ENCODE assay signal across 8 cellular contexts in the genomic region with DNA sequence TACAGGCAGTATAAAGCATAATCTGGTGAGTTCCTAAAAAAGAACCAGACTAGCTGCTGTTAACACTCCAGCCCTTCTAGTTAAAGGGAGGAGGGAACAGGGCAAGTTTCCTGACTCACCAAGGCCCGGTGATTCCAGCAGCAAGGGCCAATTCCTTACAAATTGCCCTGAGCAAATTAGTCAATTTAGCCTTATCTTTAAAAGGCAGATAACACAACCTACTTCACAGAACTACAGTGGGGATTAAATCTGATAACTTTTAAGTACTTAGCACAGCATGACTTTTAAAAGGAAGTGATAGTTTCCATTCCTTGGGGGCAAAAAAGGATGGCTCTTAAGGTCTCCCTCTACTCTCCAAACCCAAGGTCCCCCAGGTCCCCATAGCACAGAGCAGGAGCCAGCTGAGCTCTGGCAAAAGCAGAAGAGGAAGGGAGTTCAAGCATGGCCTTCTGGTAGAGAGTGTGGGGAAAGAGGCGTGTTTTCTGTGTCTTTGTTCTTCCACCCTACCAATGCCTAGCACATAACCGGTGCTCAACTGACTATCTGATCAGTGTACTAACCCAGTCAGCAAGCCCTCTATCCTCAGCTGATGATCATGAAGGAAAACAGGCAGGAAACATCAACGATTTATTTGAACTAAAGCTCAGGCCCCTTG. TPM values are rescaled to one million over a fixed set of nuclear protein-coding genes. Genes with fewer than 3 reads are reported as not detected.
DNase-seq lines count a peak whose midpoint lies in the region; ATAC-seq and TF ChIP-seq lines count a peak whose summit lies in the region.

No MANE protein-coding gene starts in this region.

- H3K4me3 Mint-ChIP-seq in activated CD4-positive, alpha-beta T cell treated with anti-CD3 and anti-CD28 coated beads, Interleukin-2, amount 10 ng/mL, durations not matched to agents 24 days and 14 days, result peak overlapping the region; percentile 96
- H3K4me3 Mint-ChIP-seq in activated naive CD8-positive, alpha-beta T cell treated with anti-CD3 and anti-CD28 coated beads, Interleukin-2, amount 10 ng/mL, durations not matched to agents 7 days and 5 days, result peak overlapping the region; percentile 50

- peak overlapping the region; percentile 85 for H3K27ac Mint-ChIP-seq in activated CD4-positive, alpha-beta T cell treated with anti-CD3 and anti-CD28 coated beads, Interleukin-2, amount 10 ng/mL, durations not matched to agents 24 days and 14 days
- peak overlapping the region; percentile 23 for H3K27ac Mint-ChIP-seq in activated naive CD8-positive, alpha-beta T cell treated with anti-CD3 and anti-CD28 coated beads, Interleukin-2, amount 10 ng/mL, durations not matched to agents 7 days and 5 days

- no peaks in the 10 kb centered on the region for H3K9me3 ChIP-seq in sigmoid colon

- H3K27me3 ChIP-seq in sigmoid colon, result no peaks in the 10 kb centered on the region

- H3K36me3 Mint-ChIP-seq in activated CD4-positive, alpha-beta T cell treated with anti-CD3 and anti-CD28 coated beads, Interleukin-2, amount 10 ng/mL, durations not matched to agents 24 days and 14 days (ENCODE audit: low read depth), result peaks cover 45% of the 10 kb centered on the region
- H3K36me3 Mint-ChIP-seq in activated naive CD8-positive, alpha-beta T cell treated with anti-CD3 and anti-CD28 coated beads, Interleukin-2, amount 10 ng/mL, durations not matched to agents 7 days and 5 days, result peaks cover 36% of the 10 kb centered on the region

- ATAC-seq in activated naive CD8-positive, alpha-beta T cell treated with anti-CD3 and anti-CD28 coated beads, Interleukin-2, amount 10 ng/mL, durations not matched to agents 7 days and 5 days (ENCODE audit: low read depth), result no peak
- no peak for ATAC-seq in GM18907 (IDR thresholded peaks at IDR 0.05; ENCODE audit: unreplicated experiment)

- no peak for TF ChIP-seq CTCF in sigmoid colon (IDR thresholded peaks at IDR 0.05)

- H3K36me3 ChIP-seq in sigmoid colon, result no peaks in the 10 kb centered on the region

- H3K4me1 Mint-ChIP-seq in activated CD4-positive, alpha-beta T cell treated with anti-CD3 and anti-CD28 coated beads, Interleukin-2, amount 10 ng/mL, durations not matched to agents 24 days and 14 days, result peaks cover 68% of the 10 kb centered on the region
- H3K4me1 Mint-ChIP-seq in activated naive CD8-positive, alpha-beta T cell treated with anti-CD3 and anti-CD28 coated beads, Interleukin-2, amount 10 ng/mL, durations not matched to agents 7 days and 5 days, result peaks cover 56% of the 10 kb centered on the region

- intact Hi-C loops in activated CD4-positive, alpha-beta T cell treated with anti-CD3 and anti-CD28 coated beads, Interleukin-2, amount 10 ng/mL, durations not matched to agents 24 days and 14 days (cut with micrococcal nuclease), result loop anchor here (10.0 kb wide), 2 partner anchors 733 to 1653 kb away; a partner anchor contains a TSS
- intact Hi-C loops in sigmoid colon (cut with DNase I), result loop anchor here (5.0 kb wide), 1 partner anchor 169 kb away; no protein-coding TSS in a partner anchor

- WGBS in sigmoid colon, 2 donors, result 36 to 43% methylated on average over 4 of the region's 4 CpGs

- H3K4me3 ChIP-seq in sigmoid colon, result no peak overlapping the region

- no peak for TF ChIP-seq EP300 in sigmoid colon (IDR thresholded peaks at IDR 0.05)

- DNase-seq in activated CD4-positive, alpha-beta T cell treated with anti-CD3 and anti-CD28 coated beads, Interleukin-2, amount 10 ng/mL, durations not matched to agents 24 days and 14 days, result peak; percentile 64
- no peak for DNase-seq in activated CD4-positive, alpha-beta T cell treated with anti-CD3 and anti-CD28 coated beads for 4 hours
- DNase-seq in HPDE6-E6E7 (ENCODE audit: extremely low spot score) (peak; percentile 52), sigmoid colon (no peak), NCI-H2107 treated with DMSO at 0.1 percent for 48 hours (lab: John Stamatoyannopoulos, UW; ENCODE audit: unreplicated experiment) (no peak), GOT3 (lab: John Stamatoyannopoulos, UW) (no peak)
- DNase-seq in activated naive CD8-positive, alpha-beta T cell treated with anti-CD3 and anti-CD28 coated beads, Interleukin-2, amount 10 ng/mL, durations not matched to agents 7 days and 5 days, result no peak

- POLR2A ChIA-PET in activated naive CD8-positive, alpha-beta T cell treated with anti-CD3 and anti-CD28 coated beads, Interleukin-2, amount 10 ng/mL, durations not matched to agents 7 days and 5 days (lab: Charles Lee), result no interaction called here

- peaks cover 3% of the 10 kb centered on the region for H3K9me3 Mint-ChIP-seq in activated CD4-positive, alpha-beta T cell treated with anti-CD3 and anti-CD28 coated beads, Interleukin-2, amount 10 ng/mL, durations not matched to agents 24 days and 14 days
- H3K9me3 Mint-ChIP-seq in activated naive CD8-positive, alpha-beta T cell treated with anti-CD3 and anti-CD28 coated beads, Interleukin-2, amount 10 ng/mL, durations not matched to agents 7 days and 5 days, result peaks cover 2% of the 10 kb centered on the region

- H3K27me3 Mint-ChIP-seq in activated CD4-positive, alpha-beta T cell treated with anti-CD3 and anti-CD28 coated beads, Interleukin-2, amount 10 ng/mL, durations not matched to agents 24 days and 14 days, result no peaks in the 10 kb centered on the region
- no peaks in the 10 kb centered on the region for H3K27me3 Mint-ChIP-seq in activated naive CD8-positive, alpha-beta T cell treated with anti-CD3 and anti-CD28 coated beads, Interleukin-2, amount 10 ng/mL, durations not matched to agents 7 days and 5 days

- H3K4me1 ChIP-seq in sigmoid colon, result peaks cover 0 to 71% (median 53%) of the 10 kb centered on the region in 4 donors

- TF ChIP-seq POLR2A in sigmoid colon (IDR thresholded peaks at IDR 0.05), result no peak

- H3K27ac ChIP-seq in sigmoid colon, result peak overlapping the region in 3 of 4 donors; percentile 10 to 91 (median 61)

RNA-seq across cellular contexts. Expression of a gene that starts 4.0 kb away (rescaled TPM):
- total RNA-seq in activated CD4-positive, alpha-beta T cell treated with anti-CD3 and anti-CD28 coated beads, Interleukin-2, amount 10 ng/mL, durations not matched to agents 24 days and 14 days, result 111 and 114 TPM in 2 replicates
- total RNA-seq in activated naive CD8-positive, alpha-beta T cell treated with anti-CD3 and anti-CD28 coated beads, Interleukin-2, amount 10 ng/mL, durations not matched to agents 7 days and 5 days, result 10 to 100 TPM; 51.9 to 60.7 TPM
- 10 to 100 TPM; 19.4 to 55.9 (median 29.1) TPM for total RNA-seq in sigmoid colon
- polyA plus RNA-seq in sigmoid colon, result 10 to 100 TPM; 12.3 to 30.6 (median 23.2) TPM

Comparison
In these comparisons a context has a peak if more than half of its experiments do, and no peak if none do; other contexts are left out.
1. DNase-seq: peak in activated CD4-positive, alpha-beta T cell treated with anti-CD3 and anti-CD28 coated beads, Interleukin-2, amount 10 ng/mL, durations not matched to agents 24 days and 14 days (single experiment) and HPDE6-E6E7 (single experiment); none in activated CD4-positive, alpha-beta T cell treated with anti-CD3 and anti-CD28 coated beads for 4 hours (0 of 2), activated naive CD8-positive, alpha-beta T cell treated with anti-CD3 and anti-CD28 coated beads, Interleukin-2, amount 10 ng/mL, durations not matched to agents 7 days and 5 days (single experiment), sigmoid colon (single experiment), NCI-H2107 treated with DMSO at 0.1 percent for 48 hours (single experiment) and GOT3 (single experiment).